Comparison of ENCODE assay signal across 8 cellular contexts in genomic region chr12:49130151-49131050, GRCh38. TPM values are rescaled to one million over a fixed set of nuclear protein-coding genes. Genes with fewer than 3 reads are reported as not detected.
A peak's percentile ranks its signal among the peaks of the same experiment; 100 is the strongest.
DNase-seq lines count a peak whose midpoint lies in the region; ATAC-seq and TF ChIP-seq lines count a peak whose summit lies in the region.

No MANE protein-coding gene starts in this region.

- 0 to 1% methylated on average over 30 to 66 of the region's 66 CpGs for whole genome bisulfite sequencing in endodermal cell (ENCODE audit: insufficient coverage in 1 of 2, insufficient read length in 1 of 2), 2 experiments

- H3K9me3 ChIP-seq in HUES48 (ENCODE audit: control insufficient read depth, insufficient read depth, low read length) = no peaks in the 10 kb centered on the region
- H3K9me3 ChIP-seq in NT2/D1 (ENCODE audit: insufficient read depth, low read length) = no peaks in the 10 kb centered on the region
- no peaks in the 10 kb centered on the region for H3K9me3 ChIP-seq in endodermal cell (ENCODE audit: control insufficient read depth, low read length)

- DNase-seq in D341Med (ENCODE audit: low spot score) = peak; percentile 90
- peak; percentile 86 for DNase-seq in NT2/D1 (ENCODE audit: low read depth, low spot score)
- peak; percentile 78 for DNase-seq in activated CD8-positive, alpha-beta memory T cell treated with anti-CD3 and anti-CD28 coated beads, Interleukin-2, amount 50 U/mL, for 24 hours (ENCODE audit: extremely low read depth)
- peak; percentile 98 for DNase-seq in endodermal cell
- peak; percentile 85 to 93 for DNase-seq in mesothelial cell of epicardium (ENCODE audit: low spot score in 2 of 2, unreplicated experiment in 2 of 2)
- peak; percentile 83 for DNase-seq in stimulated activated CD8-positive, alpha-beta memory T cell treated with anti-CD3 and anti-CD28 coated beads, Interleukin-15, amount 100 ng/mL, for 24 hours (ENCODE audit: low read depth)

- H3K36me3 ChIP-seq in HUES48 (ENCODE audit: control insufficient read depth, insufficient read depth, low read length) (peaks cover 26% of the 10 kb centered on the region), NT2/D1 (ENCODE audit: insufficient read depth, insufficient read length, low read length) (peaks cover 38% of the 10 kb centered on the region), endodermal cell (ENCODE audit: control insufficient read depth, insufficient read depth, low read length) (peaks cover 37% of the 10 kb centered on the region)

- peak overlapping the region; percentile 83 for H3K4me3 ChIP-seq in HUES48 (ENCODE audit: low read depth, low read length)
- H3K4me3 ChIP-seq in NT2/D1 (ENCODE audit: insufficient read length, low read depth) = peak overlapping the region; percentile 99
- H3K4me3 ChIP-seq in endodermal cell (ENCODE audit: low read length) = peak overlapping the region; percentile 97

- peaks cover 18% of the 10 kb centered on the region for H3K4me1 ChIP-seq in HUES48 (ENCODE audit: control insufficient read depth, insufficient read depth, low read length)
- H3K4me1 ChIP-seq in NT2/D1 (ENCODE audit: insufficient read depth, insufficient read length) = peaks cover 3% of the 10 kb centered on the region
- no peaks in the 10 kb centered on the region for H3K4me1 ChIP-seq in endodermal cell (ENCODE audit: control insufficient read depth, insufficient read depth, low read length)

- peaks cover 17% of the 10 kb centered on the region for H3K4me1 Mint-ChIP-seq in endodermal cell
- peaks cover 39% of the 10 kb centered on the region for H3K4me1 Mint-ChIP-seq in mesothelial cell of epicardium

- H3K9ac ChIP-seq in HUES48 (ENCODE audit: low read depth, low read length) = peak overlapping the region; percentile 93
- H3K9ac ChIP-seq in NT2/D1 (ENCODE audit: insufficient read length, low read depth) = peak overlapping the region; percentile 96
- H3K9ac ChIP-seq in endodermal cell (ENCODE audit: extremely low read depth, low read length, poor library complexity, severe bottlenecking) = peak overlapping the region; percentile 98

- H3K9me3 Mint-ChIP-seq in endodermal cell (no peaks in the 10 kb centered on the region), mesothelial cell of epicardium (no peaks in the 10 kb centered on the region)

- ATAC-seq in GM21423 (IDR thresholded peaks at IDR 0.05; ENCODE audit: unreplicated experiment) = peak; percentile 53

- H3K27ac Mint-ChIP-seq in endodermal cell (peak overlapping the region; percentile 97), mesothelial cell of epicardium (peak overlapping the region; percentile 97)

- peak overlapping the region; percentile 96 for H3K4me3 Mint-ChIP-seq in endodermal cell
- peak overlapping the region; percentile 92 for H3K4me3 Mint-ChIP-seq in mesothelial cell of epicardium

- TF ChIP-seq CTCF in endodermal cell (conservative IDR thresholded peaks at IDR 0.05) (peak; percentile 99), mesothelial cell of epicardium (IDR thresholded peaks at IDR 0.05; ENCODE audit: unreplicated experiment) (peak; percentile 81)

- H3K27me3 Mint-ChIP-seq in endodermal cell (ENCODE audit: insufficient read depth) (no peaks in the 10 kb centered on the region), mesothelial cell of epicardium (ENCODE audit: low read depth) (no peaks in the 10 kb centered on the region)

- H3K36me3 Mint-ChIP-seq in endodermal cell (ENCODE audit: low read depth) = peaks cover 38% of the 10 kb centered on the region
- H3K36me3 Mint-ChIP-seq in mesothelial cell of epicardium = peaks cover 30% of the 10 kb centered on the region

- H3K27ac ChIP-seq in HUES48 (ENCODE audit: low read depth, low read length) (peak overlapping the region; percentile 96), endodermal cell (ENCODE audit: low read depth, low read length) (peak overlapping the region; percentile 98)

- H3K27me3 ChIP-seq in HUES48 (ENCODE audit: control insufficient read depth, insufficient read depth, low read length) = no peaks in the 10 kb centered on the region
- H3K27me3 ChIP-seq in NT2/D1 (ENCODE audit: insufficient read depth, insufficient read length) = no peaks in the 10 kb centered on the region
- H3K27me3 ChIP-seq in endodermal cell (ENCODE audit: control insufficient read depth, insufficient read depth, low read length, poor library complexity, severe bottlenecking) = no peaks in the 10 kb centered on the region

RNA-seq across cellular contexts. Expression of gene TUBA1B, which starts 0.8 kb away (rescaled TPM):
- total RNA-seq in endodermal cell (1,000 to 10,000 TPM; 1,474 to 1,587 TPM), mesothelial cell of epicardium (745 to 765 TPM (median 754 TPM) in 3 replicates)
- polyA plus RNA-seq in endodermal cell (2013, experiment 1 of 2) = 3,020 TPM
- 2,902 TPM for polyA plus RNA-seq in endodermal cell (2013, experiment 2 of 2)

RNA-seq across cellular contexts. Expression of gene LMBR1L, which starts 19.8 kb away (rescaled TPM):
- total RNA-seq in endodermal cell (10 to 100 TPM; 89.5 to 98.6 TPM), mesothelial cell of epicardium (142 to 160 TPM (median 149 TPM) in 3 replicates)
- polyA plus RNA-seq in endodermal cell (2013, experiment 1 of 2) = 124 TPM
- polyA plus RNA-seq in endodermal cell (2013, experiment 2 of 2) = 83.6 TPM

RNA-seq across cellular contexts. Expression of gene DHH, which starts 35.8 kb away (rescaled TPM):
- under 1 TPM; 0.15 to 0.51 TPM for total RNA-seq in endodermal cell
- polyA plus RNA-seq in endodermal cell (2013, experiment 1 of 2) = 0.18 TPM
- 0.21 TPM for polyA plus RNA-seq in endodermal cell (2013, experiment 2 of 2)
- 0.38 to 0.63 TPM (median 0.49 TPM) in 3 replicates for total RNA-seq in mesothelial cell of epicardium

RNA-seq across cellular contexts. Expression of gene TUBA1A, which starts 58.5 kb away (rescaled TPM):
- total RNA-seq in endodermal cell (100 to 1,000 TPM; 166 to 298 TPM), mesothelial cell of epicardium (343 to 347 TPM (median 343 TPM) in 3 replicates)
- 3,131 TPM for polyA plus RNA-seq in endodermal cell (2013, experiment 1 of 2)
- polyA plus RNA-seq in endodermal cell (2013, experiment 2 of 2) = 3,053 TPM

Comparison
In these comparisons a context has a peak if more than half of its experiments do, and no peak if none do; other contexts are left out.
1. Peak in every context shown above with its lines: DNase-seq, ATAC-seq, H3K4me3 ChIP-seq and H3K27ac ChIP-seq.